In genomic region chr11:12413141-12414055, GRCh38 we compare ENCODE assay signal across 2 cellular contexts.
TF ChIP-seq lines count a peak whose summit lies in the region.

No MANE protein-coding gene starts in this region.

TF ChIP-seq in SK-N-SH, 30 proteins besides CTCF, POLR2A, EP300 and RAD21 (continued from another document):
- TF ChIP-seq REST (IDR thresholded peaks at IDR 0.05; ENCODE audit: low read depth, low read length) (no peak), RCOR1 (IDR thresholded peaks at IDR 0.05; ENCODE audit: low read length) (no peak), SMC3 (IDR thresholded peaks at IDR 0.05; ENCODE audit: low read depth, low read length) (no peak), YY1 (IDR thresholded peaks at IDR 0.05; ENCODE audit: low read depth) (no peak)
TF ChIP-seq in SK-N-SH: peak in this region for 0.

TF ChIP-seq in SK-N-SH treated with all-trans-retinoic acid at 6 μM for 48 hours, 23 proteins besides CTCF, POLR2A, EP300 and RAD21 (continued from another document):
- no peak for TF ChIP-seq CSRNP3 (CRISPR knock-in tag; IDR thresholded peaks at IDR 0.05)
- TF ChIP-seq TCF4 (CRISPR knock-in tag; IDR thresholded peaks at IDR 0.05; ENCODE audit: borderline replicate concordance): no peak
- TF ChIP-seq TSHZ2 (CRISPR knock-in tag; IDR thresholded peaks at IDR 0.05): no peak
- TF ChIP-seq ZNF70 (CRISPR knock-in tag; IDR thresholded peaks at IDR 0.05): no peak
- TF ChIP-seq TOX (CRISPR knock-in tag; IDR thresholded peaks at IDR 0.05; ENCODE audit: borderline replicate concordance): no peak
- TF ChIP-seq ZFP30 (CRISPR knock-in tag; IDR thresholded peaks at IDR 0.05): no peak
- no peak for TF ChIP-seq OSR1 (CRISPR knock-in tag; IDR thresholded peaks at IDR 0.05)
- no peak for TF ChIP-seq ESRRG (CRISPR knock-in tag; IDR thresholded peaks at IDR 0.05)
- no peak for TF ChIP-seq ISL1 (CRISPR knock-in tag; IDR thresholded peaks at IDR 0.05)
- TF ChIP-seq PPARA (CRISPR knock-in tag; IDR thresholded peaks at IDR 0.05; ENCODE audit: borderline replicate concordance): no peak
